In genomic region chr11:122796128-122796717, GRCh38 we compare ENCODE assay signal across 8 cellular contexts. TPM values are rescaled to one million over a fixed set of nuclear protein-coding genes. Genes with fewer than 3 reads are reported as not detected.
DNase-seq lines count a peak whose midpoint lies in the region; ATAC-seq and TF ChIP-seq lines count a peak whose summit lies in the region.

No MANE protein-coding gene starts in this region.

- no peak overlapping the region for H3K4me3 ChIP-seq in SJCRH30
- no peak overlapping the region for H3K4me3 ChIP-seq in right atrium auricular region

- H3K27ac ChIP-seq in SJCRH30 = no peak overlapping the region
- H3K27ac ChIP-seq in right atrium auricular region = no peak overlapping the region

- H3K4me1 ChIP-seq in SJCRH30 (no peaks in the 10 kb centered on the region), right atrium auricular region (no peaks in the 10 kb centered on the region)

- peak; percentile 53 to 74 for TF ChIP-seq CTCF in right atrium auricular region (IDR thresholded peaks at IDR 0.05)

- DNase-seq in NCI-H2227 (lab: John Stamatoyannopoulos, UW; ENCODE audit: unreplicated experiment) (peak; percentile 38), NCI-H2227 treated with DMSO at 0.1 percent for 48 hours (lab: John Stamatoyannopoulos, UW) (no peak), SJCRH30 (peak; percentile 19 to 58), right atrium auricular region (ENCODE audit: low spot score) (no peak), SK-N-DZ (ENCODE audit: low spot score) (no peak)
- DNase-seq in activated naive CD4-positive, alpha-beta T cell treated with Interleukin-2 at 50 U/mL for 16 hours = peak; percentile 70
- DNase-seq in stimulated activated CD4-positive, alpha-beta T cell treated with anti-CD3 and anti-CD28 coated beads, Interleukin-2, amount 100 ng/mL, for 24 hours = peak; percentile 79 to 80

- H3K27me3 ChIP-seq in SJCRH30 (no peaks in the 10 kb centered on the region), right atrium auricular region (no peaks in the 10 kb centered on the region)

- ATAC-seq in HG03064 (IDR thresholded peaks at IDR 0.05; ENCODE audit: low read depth, unreplicated experiment) = peak; percentile 76

- H3K9me3 ChIP-seq in SJCRH30 (replicated peaks) (no peaks in the 10 kb centered on the region), right atrium auricular region (no peaks in the 10 kb centered on the region)

- H3K36me3 ChIP-seq in SJCRH30 = no peaks in the 10 kb centered on the region
- no peaks in the 10 kb centered on the region for H3K36me3 ChIP-seq in right atrium auricular region

RNA-seq across cellular contexts. Expression of gene CRTAM, which starts 42.1 kb away (rescaled TPM):
- not detected in 2 replicates for total RNA-seq in SJCRH30 (2014; rRNA removed; shearing (Covaris generic))
- under 1 TPM in 1 of 2 donors, not detected in 1; 0.24 TPM for total RNA-seq in right atrium auricular region
- not detected in 2 replicates for polyA plus RNA-seq in SK-N-DZ (2014; cell fraction: cytosol; rRNA removed)
- not detected in 2 replicates for polyA plus RNA-seq in SK-N-DZ (2014; cell fraction: nucleus; rRNA removed)

Comparison
In these comparisons a context has a peak if more than half of its experiments do, and no peak if none do; other contexts are left out.
1. DNase-seq: peak in NCI-H2227 (single experiment), SJCRH30 (2 of 2), activated naive CD4-positive, alpha-beta T cell treated with Interleukin-2 at 50 U/mL for 16 hours (single experiment) and stimulated activated CD4-positive, alpha-beta T cell treated with anti-CD3 and anti-CD28 coated beads, Interleukin-2, amount 100 ng/mL, for 24 hours (2 of 2); none in NCI-H2227 treated with DMSO at 0.1 percent for 48 hours (single experiment), right atrium auricular region (single experiment) and SK-N-DZ (single experiment).